1 cellular context compared by ENCODE assay signal in the genomic region with DNA sequence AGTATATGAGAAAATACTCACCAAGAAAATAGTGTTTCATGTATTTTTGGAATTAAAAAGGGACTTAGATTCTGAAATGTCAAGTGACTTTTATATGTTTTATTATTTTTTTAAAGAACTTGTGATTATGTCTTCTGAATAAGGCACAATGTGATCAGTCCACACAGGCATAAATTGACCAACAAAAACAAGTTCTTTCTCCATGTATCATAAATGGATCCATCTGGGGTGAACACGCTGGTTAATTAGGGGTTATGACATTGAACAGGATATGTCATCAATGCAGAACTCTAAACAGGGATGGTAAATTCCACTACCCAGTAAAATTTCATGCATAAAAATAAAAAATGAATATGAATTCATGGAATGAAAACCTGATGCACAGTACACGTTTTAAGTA.
TF ChIP-seq lines count a peak whose summit lies in the region.

No MANE protein-coding gene starts in this region.

TF ChIP-seq in IMR-90, 13 proteins besides CTCF, POLR2A, EP300 and RAD21:
- no peak for TF ChIP-seq SMC3 (IDR thresholded peaks at IDR 0.05; ENCODE audit: low read depth, low read length)
